In genomic region chr1:55064071-55064581, GRCh38 we compare ENCODE assay signal across 8 cellular contexts. TPM values are rescaled to one million over a fixed set of nuclear protein-coding genes. Genes with fewer than 3 reads are reported as not detected.
A peak's percentile ranks its signal among the peaks of the same experiment; 100 is the strongest.
DNase-seq lines count a peak whose midpoint lies in the region; ATAC-seq, FAIRE-seq and TF ChIP-seq lines count a peak whose summit lies in the region.

No MANE protein-coding gene starts in this region.

- H3K27ac ChIP-seq in 22Rv1 (no peak overlapping the region), foreskin keratinocyte (no peak overlapping the region)

- ATAC-seq in foreskin keratinocyte (peak; percentile 47), GM21526 (IDR thresholded peaks at IDR 0.05; ENCODE audit: low FRiP score, unreplicated experiment) (no peak), GM18873 (IDR thresholded peaks at IDR 0.05; ENCODE audit: low FRiP score, unreplicated experiment) (no peak)

- H3K4me1 ChIP-seq in foreskin keratinocyte, result peaks cover 6% of the 10 kb centered on the region

- TF ChIP-seq CTCF in 22Rv1 (IDR thresholded peaks at IDR 0.05) (peak; percentile 51), foreskin keratinocyte (conservative IDR thresholded peaks at IDR 0.05) (no peak)

- DNase-seq in GM19239 (ENCODE audit: insufficient read length, low spot score), result peak; percentile 42
- DNase-seq in NCI-H69 (lab: John Stamatoyannopoulos, UW), result peak; percentile 80
- DNase-seq in foreskin keratinocyte, result no peak
- no peak for DNase-seq in kidney glomerular epithelial cell (lab: John Stamatoyannopoulos, UW)
- no peak for DNase-seq in AG08396 (ENCODE audit: low spot score)

- no peaks in the 10 kb centered on the region for H3K27me3 ChIP-seq in foreskin keratinocyte

- FAIRE-seq in GM19239 (lab: Jason Lieb, UNC), result no peak

RNA-seq across cellular contexts. Expression of gene PCSK9, which starts 24.8 kb away (rescaled TPM):
- 159 and 184 TPM in 2 replicates for total RNA-seq in foreskin keratinocyte
- polyA plus RNA-seq in foreskin keratinocyte, result 149 and 163 TPM in 2 replicates

Comparison
In these comparisons a context has a peak if more than half of its experiments do, and no peak if none do; other contexts are left out.
1. DNase-seq: peak in GM19239 (single experiment) and NCI-H69 (single experiment); none in foreskin keratinocyte (0 of 2), kidney glomerular epithelial cell (single experiment) and AG08396 (single experiment).